ENCODE assay signal across 1 cellular context in the genomic region with DNA sequence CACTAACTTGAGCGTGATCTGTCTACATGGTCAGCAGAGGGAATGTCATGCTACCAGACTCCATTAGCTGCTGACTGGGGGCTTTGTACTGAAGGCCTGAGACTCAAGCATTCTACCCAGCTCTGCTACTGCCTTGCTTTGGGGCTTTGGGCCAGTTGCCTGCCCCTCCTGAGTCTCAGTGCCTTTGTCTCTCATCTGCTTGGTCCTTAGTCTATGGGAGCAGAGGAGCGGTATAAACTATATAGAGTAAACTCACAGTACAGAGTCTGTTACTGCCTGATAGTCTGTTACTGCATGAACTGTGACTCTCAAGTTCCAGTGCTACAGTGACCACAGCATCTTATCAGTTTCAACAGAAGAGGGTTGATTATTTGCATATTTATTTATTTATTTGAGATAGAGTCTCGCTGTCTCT.
TF ChIP-seq lines count a peak whose summit lies in the region.

No MANE protein-coding gene starts in this region.

TF ChIP-seq in K562, 482 proteins besides CTCF, POLR2A, EP300 and RAD21 (continued from another document and continues in another):
- TF ChIP-seq, protein P1, sequence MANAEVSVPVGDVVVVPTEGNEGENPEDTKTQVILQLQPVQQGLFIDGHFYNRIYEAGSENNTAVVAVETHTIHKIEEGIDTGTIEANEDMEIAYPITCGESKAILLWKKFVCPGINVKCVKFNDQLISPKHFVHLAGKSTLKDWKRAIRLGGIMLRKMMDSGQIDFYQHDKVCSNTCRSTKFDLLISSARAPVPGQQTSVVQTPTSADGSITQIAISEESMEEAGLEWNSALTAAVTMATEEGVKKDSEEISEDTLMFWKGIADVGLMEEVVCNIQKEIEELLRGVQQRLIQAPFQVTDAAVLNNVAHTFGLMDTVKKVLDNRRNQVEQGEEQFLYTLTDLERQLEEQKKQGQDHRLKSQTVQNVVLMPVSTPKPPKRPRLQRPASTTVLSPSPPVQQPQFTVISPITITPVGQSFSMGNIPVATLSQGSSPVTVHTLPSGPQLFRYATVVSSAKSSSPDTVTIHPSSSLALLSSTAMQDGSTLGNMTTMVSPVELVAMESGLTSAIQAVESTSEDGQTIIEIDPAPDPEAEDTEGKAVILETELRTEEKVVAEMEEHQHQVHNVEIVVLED (CRISPR knock-in tag; IDR thresholded peaks at IDR 0.05), result no peak
- TF ChIP-seq HIVEP1 (CRISPR knock-in tag; IDR thresholded peaks at IDR 0.05) (no peak), DNMT1 (IDR thresholded peaks at IDR 0.05) (no peak), CBX1 (IDR thresholded peaks at IDR 0.05; ENCODE audit: low read depth) (no peak), ZFX (CRISPR knock-in tag; IDR thresholded peaks at IDR 0.05) (no peak), LCOR (CRISPR knock-in tag; IDR thresholded peaks at IDR 0.05) (peak; percentile 60; the same call in 1 of the 2 replicates), TBP (optimal IDR thresholded peaks at IDR 0.05; ENCODE audit: low read depth, low read length) (no peak), SMC3 (conservative IDR thresholded peaks at IDR 0.05; ENCODE audit: insufficient read depth, low read depth, low read length) (no peak), CXXC5 (CRISPR knock-in tag; IDR thresholded peaks at IDR 0.05) (no peak), ZNF707 (CRISPR knock-in tag; conservative IDR thresholded peaks at IDR 0.05) (no peak), ILK (tag; IDR thresholded peaks at IDR 0.05; ENCODE audit: borderline replicate concordance, low read depth) (no peak), KHSRP (IDR thresholded peaks at IDR 0.05) (peak; percentile 56), TRIM24 (IDR thresholded peaks at IDR 0.05) (peak; percentile 78 to 88), NR2F6 (CRISPR knock-in tag; IDR thresholded peaks at IDR 0.05) (no peak), POLR2AphosphoS5 (IDR thresholded peaks at IDR 0.05; ENCODE audit: control insufficient read depth, insufficient read depth, low read depth, low read length) (peak; percentile 86), SMAD1 (IDR thresholded peaks at IDR 0.05; ENCODE audit: low read depth, low read length, partially characterized antibody) (no peak), KLF1 (tag; IDR thresholded peaks at IDR 0.05) (no peak), TCF3 (CRISPR knock-in tag; IDR thresholded peaks at IDR 0.05) (peak; percentile 97), ZNF175 (CRISPR knock-in tag; IDR thresholded peaks at IDR 0.05; ENCODE audit: low read depth) (0 out of 2 replicates have a peak, but pooled peaks have one; percentile 49), NR1H2 (CRISPR knock-in tag; IDR thresholded peaks at IDR 0.05) (no peak), ZNF282 (CRISPR knock-in tag; IDR thresholded peaks at IDR 0.05) (no peak), SREBF1 (IDR thresholded peaks at IDR 0.05; ENCODE audit: borderline replicate concordance, low read depth, low read length) (no peak), EZH2 (IDR thresholded peaks at IDR 0.05; ENCODE audit: borderline replicate concordance, low read depth, low read length) (no peak), ZNF134 (CRISPR knock-in tag; conservative IDR thresholded peaks at IDR 0.05) (no peak), ZNF431 (CRISPR knock-in tag; IDR thresholded peaks at IDR 0.05) (no peak), MAFG (tag; conservative IDR thresholded peaks at IDR 0.05) (0 out of 2 replicates have a peak, but pooled peaks have one; percentile 29), RBM22 (IDR thresholded peaks at IDR 0.05; ENCODE audit: low read depth, low read length, poor library complexity, severe bottlenecking) (no peak), TGIF2 (CRISPR knock-in tag; IDR thresholded peaks at IDR 0.05) (no peak), ZFP30 (CRISPR knock-in tag; IDR thresholded peaks at IDR 0.05; ENCODE audit: borderline replicate concordance) (no peak), ZSCAN29 (IDR thresholded peaks at IDR 0.05) (peak; percentile 79), ZNF589 (CRISPR knock-in tag; IDR thresholded peaks at IDR 0.05; ENCODE audit: low read depth) (0 out of 2 replicates have a peak, but pooled peaks have one; percentile 22), DIDO1 (tag; IDR thresholded peaks at IDR 0.05; ENCODE audit: low read depth) (no peak), ZC3H11A (IDR thresholded peaks at IDR 0.05; ENCODE audit: low read depth, low read length) (no peak), ZNF785 (CRISPR knock-in tag; IDR thresholded peaks at IDR 0.05) (no peak), THRAP3 (IDR thresholded peaks at IDR 0.05; ENCODE audit: borderline replicate concordance) (no peak), BCL6 (CRISPR knock-in tag; IDR thresholded peaks at IDR 0.05) (no peak), TCFL5 (CRISPR knock-in tag; conservative IDR thresholded peaks at IDR 0.05) (no peak), PHB2 (IDR thresholded peaks at IDR 0.05; ENCODE audit: low read depth) (peak; percentile 74; the same call in 1 of the 2 replicates), POLR2H (tag; IDR thresholded peaks at IDR 0.05; ENCODE audit: low read depth) (no peak), KDM5B (IDR thresholded peaks at IDR 0.05; ENCODE audit: insufficient replicate concordance, low read depth, low read length) (no peak), RBM34 (IDR thresholded peaks at IDR 0.05; ENCODE audit: borderline replicate concordance, insufficient read depth, low read length) (no peak)
- TF ChIP-seq, protein P2, sequence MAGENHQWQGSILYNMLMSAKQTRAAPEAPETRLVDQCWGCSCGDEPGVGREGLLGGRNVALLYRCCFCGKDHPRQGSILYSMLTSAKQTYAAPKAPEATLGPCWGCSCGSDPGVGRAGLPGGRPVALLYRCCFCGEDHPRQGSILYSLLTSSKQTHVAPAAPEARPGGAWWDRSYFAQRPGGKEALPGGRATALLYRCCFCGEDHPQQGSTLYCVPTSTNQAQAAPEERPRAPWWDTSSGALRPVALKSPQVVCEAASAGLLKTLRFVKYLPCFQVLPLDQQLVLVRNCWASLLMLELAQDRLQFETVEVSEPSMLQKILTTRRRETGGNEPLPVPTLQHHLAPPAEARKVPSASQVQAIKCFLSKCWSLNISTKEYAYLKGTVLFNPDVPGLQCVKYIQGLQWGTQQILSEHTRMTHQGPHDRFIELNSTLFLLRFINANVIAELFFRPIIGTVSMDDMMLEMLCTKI (IDR thresholded peaks at IDR 0.05; ENCODE audit: partially characterized antibody), result no peak
- TF ChIP-seq, protein P3, sequence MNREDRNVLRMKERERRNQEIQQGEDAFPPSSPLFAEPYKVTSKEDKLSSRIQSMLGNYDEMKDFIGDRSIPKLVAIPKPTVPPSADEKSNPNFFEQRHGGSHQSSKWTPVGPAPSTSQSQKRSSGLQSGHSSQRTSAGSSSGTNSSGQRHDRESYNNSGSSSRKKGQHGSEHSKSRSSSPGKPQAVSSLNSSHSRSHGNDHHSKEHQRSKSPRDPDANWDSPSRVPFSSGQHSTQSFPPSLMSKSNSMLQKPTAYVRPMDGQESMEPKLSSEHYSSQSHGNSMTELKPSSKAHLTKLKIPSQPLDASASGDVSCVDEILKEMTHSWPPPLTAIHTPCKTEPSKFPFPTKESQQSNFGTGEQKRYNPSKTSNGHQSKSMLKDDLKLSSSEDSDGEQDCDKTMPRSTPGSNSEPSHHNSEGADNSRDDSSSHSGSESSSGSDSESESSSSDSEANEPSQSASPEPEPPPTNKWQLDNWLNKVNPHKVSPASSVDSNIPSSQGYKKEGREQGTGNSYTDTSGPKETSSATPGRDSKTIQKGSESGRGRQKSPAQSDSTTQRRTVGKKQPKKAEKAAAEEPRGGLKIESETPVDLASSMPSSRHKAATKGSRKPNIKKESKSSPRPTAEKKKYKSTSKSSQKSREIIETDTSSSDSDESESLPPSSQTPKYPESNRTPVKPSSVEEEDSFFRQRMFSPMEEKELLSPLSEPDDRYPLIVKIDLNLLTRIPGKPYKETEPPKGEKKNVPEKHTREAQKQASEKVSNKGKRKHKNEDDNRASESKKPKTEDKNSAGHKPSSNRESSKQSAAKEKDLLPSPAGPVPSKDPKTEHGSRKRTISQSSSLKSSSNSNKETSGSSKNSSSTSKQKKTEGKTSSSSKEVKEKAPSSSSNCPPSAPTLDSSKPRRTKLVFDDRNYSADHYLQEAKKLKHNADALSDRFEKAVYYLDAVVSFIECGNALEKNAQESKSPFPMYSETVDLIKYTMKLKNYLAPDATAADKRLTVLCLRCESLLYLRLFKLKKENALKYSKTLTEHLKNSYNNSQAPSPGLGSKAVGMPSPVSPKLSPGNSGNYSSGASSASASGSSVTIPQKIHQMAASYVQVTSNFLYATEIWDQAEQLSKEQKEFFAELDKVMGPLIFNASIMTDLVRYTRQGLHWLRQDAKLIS (CRISPR knock-in tag; IDR thresholded peaks at IDR 0.05), result no peak
- TF ChIP-seq, protein P4, sequence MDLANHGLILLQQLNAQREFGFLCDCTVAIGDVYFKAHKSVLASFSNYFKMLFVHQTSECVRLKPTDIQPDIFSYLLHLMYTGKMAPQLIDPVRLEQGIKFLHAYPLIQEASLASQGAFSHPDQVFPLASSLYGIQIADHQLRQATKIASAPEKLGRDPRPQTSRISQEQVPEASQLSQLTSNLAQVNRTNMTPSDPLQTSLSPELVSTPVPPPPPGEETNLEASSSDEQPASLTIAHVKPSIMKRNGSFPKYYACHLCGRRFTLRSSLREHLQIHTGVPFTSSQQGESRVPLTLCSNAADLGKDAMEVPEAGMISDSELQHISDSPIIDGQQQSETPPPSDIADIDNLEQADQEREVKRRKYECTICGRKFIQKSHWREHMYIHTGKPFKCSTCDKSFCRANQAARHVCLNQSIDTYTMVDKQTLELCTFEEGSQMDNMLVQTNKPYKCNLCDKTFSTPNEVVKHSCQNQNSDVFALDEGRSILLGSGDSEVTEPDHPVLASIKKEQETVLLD (IDR thresholded peaks at IDR 0.05), result no peak
- TF ChIP-seq, protein P5, sequence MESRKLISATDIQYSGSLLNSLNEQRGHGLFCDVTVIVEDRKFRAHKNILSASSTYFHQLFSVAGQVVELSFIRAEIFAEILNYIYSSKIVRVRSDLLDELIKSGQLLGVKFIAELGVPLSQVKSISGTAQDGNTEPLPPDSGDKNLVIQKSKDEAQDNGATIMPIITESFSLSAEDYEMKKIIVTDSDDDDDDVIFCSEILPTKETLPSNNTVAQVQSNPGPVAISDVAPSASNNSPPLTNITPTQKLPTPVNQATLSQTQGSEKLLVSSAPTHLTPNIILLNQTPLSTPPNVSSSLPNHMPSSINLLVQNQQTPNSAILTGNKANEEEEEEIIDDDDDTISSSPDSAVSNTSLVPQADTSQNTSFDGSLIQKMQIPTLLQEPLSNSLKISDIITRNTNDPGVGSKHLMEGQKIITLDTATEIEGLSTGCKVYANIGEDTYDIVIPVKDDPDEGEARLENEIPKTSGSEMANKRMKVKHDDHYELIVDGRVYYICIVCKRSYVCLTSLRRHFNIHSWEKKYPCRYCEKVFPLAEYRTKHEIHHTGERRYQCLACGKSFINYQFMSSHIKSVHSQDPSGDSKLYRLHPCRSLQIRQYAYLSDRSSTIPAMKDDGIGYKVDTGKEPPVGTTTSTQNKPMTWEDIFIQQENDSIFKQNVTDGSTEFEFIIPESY (CRISPR knock-in tag; IDR thresholded peaks at IDR 0.05), result no peak
- TF ChIP-seq, protein P6, sequence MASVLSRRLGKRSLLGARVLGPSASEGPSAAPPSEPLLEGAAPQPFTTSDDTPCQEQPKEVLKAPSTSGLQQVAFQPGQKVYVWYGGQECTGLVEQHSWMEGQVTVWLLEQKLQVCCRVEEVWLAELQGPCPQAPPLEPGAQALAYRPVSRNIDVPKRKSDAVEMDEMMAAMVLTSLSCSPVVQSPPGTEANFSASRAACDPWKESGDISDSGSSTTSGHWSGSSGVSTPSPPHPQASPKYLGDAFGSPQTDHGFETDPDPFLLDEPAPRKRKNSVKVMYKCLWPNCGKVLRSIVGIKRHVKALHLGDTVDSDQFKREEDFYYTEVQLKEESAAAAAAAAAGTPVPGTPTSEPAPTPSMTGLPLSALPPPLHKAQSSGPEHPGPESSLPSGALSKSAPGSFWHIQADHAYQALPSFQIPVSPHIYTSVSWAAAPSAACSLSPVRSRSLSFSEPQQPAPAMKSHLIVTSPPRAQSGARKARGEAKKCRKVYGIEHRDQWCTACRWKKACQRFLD (CRISPR knock-in tag; IDR thresholded peaks at IDR 0.05), result peak; percentile 77
- TF ChIP-seq, protein P7, sequence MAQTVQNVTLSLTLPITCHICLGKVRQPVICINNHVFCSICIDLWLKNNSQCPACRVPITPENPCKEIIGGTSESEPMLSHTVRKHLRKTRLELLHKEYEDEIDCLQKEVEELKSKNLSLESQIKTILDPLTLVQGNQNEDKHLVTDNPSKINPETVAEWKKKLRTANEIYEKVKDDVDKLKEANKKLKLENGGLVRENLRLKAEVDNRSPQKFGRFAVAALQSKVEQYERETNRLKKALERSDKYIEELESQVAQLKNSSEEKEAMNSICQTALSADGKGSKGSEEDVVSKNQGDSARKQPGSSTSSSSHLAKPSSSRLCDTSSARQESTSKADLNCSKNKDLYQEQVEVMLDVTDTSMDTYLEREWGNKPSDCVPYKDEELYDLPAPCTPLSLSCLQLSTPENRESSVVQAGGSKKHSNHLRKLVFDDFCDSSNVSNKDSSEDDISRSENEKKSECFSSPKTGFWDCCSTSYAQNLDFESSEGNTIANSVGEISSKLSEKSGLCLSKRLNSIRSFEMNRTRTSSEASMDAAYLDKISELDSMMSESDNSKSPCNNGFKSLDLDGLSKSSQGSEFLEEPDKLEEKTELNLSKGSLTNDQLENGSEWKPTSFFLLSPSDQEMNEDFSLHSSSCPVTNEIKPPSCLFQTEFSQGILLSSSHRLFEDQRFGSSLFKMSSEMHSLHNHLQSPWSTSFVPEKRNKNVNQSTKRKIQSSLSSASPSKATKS (CRISPR knock-in tag; IDR thresholded peaks at IDR 0.05), result no peak
- TF ChIP-seq, protein P8, sequence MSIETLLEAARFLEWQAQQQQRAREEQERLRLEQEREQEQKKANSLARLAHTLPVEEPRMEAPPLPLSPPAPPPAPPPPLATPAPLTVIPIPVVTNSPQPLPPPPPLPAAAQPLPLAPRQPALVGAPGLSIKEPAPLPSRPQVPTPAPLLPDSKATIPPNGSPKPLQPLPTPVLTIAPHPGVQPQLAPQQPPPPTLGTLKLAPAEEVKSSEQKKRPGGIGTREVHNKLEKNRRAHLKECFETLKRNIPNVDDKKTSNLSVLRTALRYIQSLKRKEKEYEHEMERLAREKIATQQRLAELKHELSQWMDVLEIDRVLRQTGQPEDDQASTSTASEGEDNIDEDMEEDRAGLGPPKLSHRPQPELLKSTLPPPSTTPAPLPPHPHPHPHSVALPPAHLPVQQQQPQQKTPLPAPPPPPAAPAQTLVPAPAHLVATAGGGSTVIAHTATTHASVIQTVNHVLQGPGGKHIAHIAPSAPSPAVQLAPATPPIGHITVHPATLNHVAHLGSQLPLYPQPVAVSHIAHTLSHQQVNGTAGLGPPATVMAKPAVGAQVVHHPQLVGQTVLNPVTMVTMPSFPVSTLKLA (conservative IDR thresholded peaks at IDR 0.05), result peak in 1 of 2 experiments; percentile 35; a peak in 1 of 4 replicates
